Comparison of ENCODE assay signal across 9 cellular contexts in the genomic region with DNA sequence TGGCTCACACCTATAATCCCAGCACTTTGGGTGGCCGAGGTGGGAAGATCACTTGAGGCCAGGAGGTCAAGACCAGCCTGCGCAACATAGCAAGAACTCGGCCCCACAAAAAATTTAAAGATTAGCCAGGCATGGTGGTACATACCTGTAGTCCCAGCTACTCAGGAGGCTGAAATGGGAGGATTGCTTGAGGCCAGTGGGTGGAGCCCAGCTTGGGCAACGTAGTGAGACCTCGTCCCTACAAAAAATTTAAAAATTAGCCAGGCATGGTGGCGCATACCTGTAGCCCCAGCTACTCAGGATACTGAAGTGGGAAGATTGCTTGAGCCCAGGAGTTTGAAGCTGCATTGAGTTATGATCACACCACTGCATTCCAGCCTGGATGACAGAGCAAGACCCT. TPM values are rescaled to one million over a fixed set of nuclear protein-coding genes. Genes with fewer than 3 reads are reported as not detected.
DNase-seq lines count a peak whose midpoint lies in the region; ATAC-seq and TF ChIP-seq lines count a peak whose summit lies in the region.
"Not testable (repeated sequence)": the region's sequence is repeated elsewhere in the genome, so short reads cannot be mapped to it uniquely, and the experiment has no call there.
"Had no signal": no experiment of that assay in that cellular context is flagged by ENCODE, and none has a peak within 500 bp of the region (broad histone marks: within the 10 kb centered on the region; RNA-seq: fewer than 3 reads in every experiment).

No MANE protein-coding gene starts in this region.

- H3K27ac Mint-ChIP-seq in T-cell (peak overlapping the region; percentile 84 to 89), immature natural killer cell (peak overlapping the region in 5 of 6 donors; percentile 78 to 94 (median 91))
- H3K27ac Mint-ChIP-seq in activated CD8-positive, alpha-beta memory T cell treated with anti-CD3 and anti-CD28 coated beads, Interleukin-2, amount 10 ng/mL, durations not matched to agents 7 days and 5 days, result peak overlapping the region; percentile 24
- H3K27ac Mint-ChIP-seq in activated naive CD8-positive, alpha-beta T cell, result peak overlapping the region; percentile 89
- peak overlapping the region; percentile 53 to 84 for H3K27ac Mint-ChIP-seq in natural killer cell treated with Interleukin-12 subunit alpha and Interleukin-12 subunit beta and Interleukin-15 and Interleukin-18, amount 100 ng/mL, for 72 hours

- H3K36me3 ChIP-seq in BLaER1 (peaks cover 88% of the 10 kb centered on the region), DND-41 (ENCODE audit: insufficient read depth, low read length) (peaks cover 37% of the 10 kb centered on the region)

- peak overlapping the region in 1 of 3 donors; percentile 22 for H3K4me3 Mint-ChIP-seq in T-cell
- not testable (repeated sequence) for H3K4me3 Mint-ChIP-seq in activated CD8-positive, alpha-beta memory T cell treated with anti-CD3 and anti-CD28 coated beads, Interleukin-2, amount 10 ng/mL, durations not matched to agents 7 days and 5 days; activated naive CD8-positive, alpha-beta T cell; immature natural killer cell; natural killer cell treated with Interleukin-12 subunit alpha and Interleukin-12 subunit beta and Interleukin-15 and Interleukin-18, amount 100 ng/mL, for 72 hours

- peaks cover 100% of the 10 kb centered on the region for H4K20me1 ChIP-seq in BLaER1
- peaks cover 32% of the 10 kb centered on the region for H4K20me1 ChIP-seq in DND-41 (ENCODE audit: insufficient read depth, low read length)

- not testable (repeated sequence) for ATAC-seq in DND-41 (ENCODE audit: insufficient read depth, low read depth); T-cell (replicated peaks in 1 of 4); activated CD8-positive, alpha-beta memory T cell treated with anti-CD3 and anti-CD28 coated beads, Interleukin-2, amount 10 ng/mL, durations not matched to agents 7 days and 5 days; natural killer cell treated with Interleukin-12 subunit alpha and Interleukin-12 subunit beta and Interleukin-15 and Interleukin-18, amount 100 ng/mL, for 72 hours

- CTCF ChIA-PET in T-cell (lab: Charles Lee), result interaction anchor here in 1 of 2 donors (1.0 kb wide), 1 partner anchor 25 kb away, joined by 5 read pairs; no protein-coding TSS in a partner anchor
- CTCF ChIA-PET in activated CD8-positive, alpha-beta memory T cell treated with anti-CD3 and anti-CD28 coated beads, Interleukin-2, amount 10 ng/mL, durations not matched to agents 7 days and 5 days (lab: Charles Lee), result interaction anchor here (1.2 to 3.5 kb wide), 3 partner anchors 9 to 18 kb away, joined by 3 to 10 read pairs (median 10); no protein-coding TSS in a partner anchor

- not testable (repeated sequence) for H3K9ac ChIP-seq in BLaER1; DND-41 (ENCODE audit: low read depth, low read length)

- POLR2A ChIA-PET in T-cell (lab: Charles Lee), result interaction anchor here in 1 of 2 donors (0.7 kb wide), 1 partner anchor 24 kb away, joined by 3 read pairs; no protein-coding TSS in a partner anchor

- not testable (repeated sequence) for H3K27me3 Mint-ChIP-seq in T-cell; activated CD8-positive, alpha-beta memory T cell treated with anti-CD3 and anti-CD28 coated beads, Interleukin-2, amount 10 ng/mL, durations not matched to agents 7 days and 5 days; activated naive CD8-positive, alpha-beta T cell; immature natural killer cell (ENCODE audit: low read depth in 3 of 3); natural killer cell treated with Interleukin-12 subunit alpha and Interleukin-12 subunit beta and Interleukin-15 and Interleukin-18, amount 100 ng/mL, for 72 hours

- H2AFZ ChIP-seq in DND-41 (ENCODE audit: low read depth, low read length), result not testable (repeated sequence)

- H3K4me2 ChIP-seq in BLaER1, result 0 out of 2 replicates have a peak overlapping the region, but pooled peaks have one; percentile 66
- H3K4me2 ChIP-seq in DND-41 (ENCODE audit: insufficient read depth, low read length), result not testable (repeated sequence)

- not testable (repeated sequence) for TF ChIP-seq CTCF in DND-41 (IDR thresholded peaks at IDR 0.05; ENCODE audit: borderline replicate concordance, extremely low read depth, low read length, poor library complexity, severe bottlenecking)

- H3K9me3 Mint-ChIP-seq in T-cell; activated CD8-positive, alpha-beta memory T cell treated with anti-CD3 and anti-CD28 coated beads, Interleukin-2, amount 10 ng/mL, durations not matched to agents 7 days and 5 days (ENCODE audit: low read depth); activated naive CD8-positive, alpha-beta T cell (ENCODE audit: low read depth); immature natural killer cell; natural killer cell treated with Interleukin-12 subunit alpha and Interleukin-12 subunit beta and Interleukin-15 and Interleukin-18, amount 100 ng/mL, for 72 hours: not testable (repeated sequence)

- peaks cover 28% of the 10 kb centered on the region for H3K36me3 Mint-ChIP-seq in T-cell
- H3K36me3 Mint-ChIP-seq in activated CD8-positive, alpha-beta memory T cell treated with anti-CD3 and anti-CD28 coated beads, Interleukin-2, amount 10 ng/mL, durations not matched to agents 7 days and 5 days, result peaks cover 53% of the 10 kb centered on the region
- H3K36me3 Mint-ChIP-seq in activated naive CD8-positive, alpha-beta T cell, result peaks cover 30% of the 10 kb centered on the region
- not testable (repeated sequence) for H3K36me3 Mint-ChIP-seq in immature natural killer cell; natural killer cell treated with Interleukin-12 subunit alpha and Interleukin-12 subunit beta and Interleukin-15 and Interleukin-18, amount 100 ng/mL, for 72 hours

- DNase-seq in DND-41; T-cell; activated CD8-positive, alpha-beta memory T cell treated with anti-CD3 and anti-CD28 coated beads, Interleukin-2, amount 10 ng/mL, durations not matched to agents 7 days and 5 days; immature natural killer cell; natural killer cell treated with Interleukin-12 subunit alpha and Interleukin-12 subunit beta and Interleukin-15 and Interleukin-18, amount 100 ng/mL, for 72 hours (ENCODE audit: low spot score): not testable (repeated sequence)

- H3K4me1 ChIP-seq in BLaER1 (peaks cover 69% of the 10 kb centered on the region), DND-41 (ENCODE audit: insufficient read depth, low read length) (peaks cover 71% of the 10 kb centered on the region)

- not testable (repeated sequence) for H3K27me3 ChIP-seq in BLaER1; DND-41 (ENCODE audit: insufficient read depth, low read length, poor library complexity)

- H3K4me1 Mint-ChIP-seq in T-cell (peaks cover 91 to 97% (median 93%) of the 10 kb centered on the region in 3 donors), immature natural killer cell (peaks cover 88 to 99% of the 10 kb centered on the region in 2 donors)
- peaks cover 71% of the 10 kb centered on the region for H3K4me1 Mint-ChIP-seq in activated CD8-positive, alpha-beta memory T cell treated with anti-CD3 and anti-CD28 coated beads, Interleukin-2, amount 10 ng/mL, durations not matched to agents 7 days and 5 days
- H3K4me1 Mint-ChIP-seq in activated naive CD8-positive, alpha-beta T cell (ENCODE audit: low read depth), result peaks cover 91% of the 10 kb centered on the region
- peaks cover 63 to 85% of the 10 kb centered on the region in 2 donors for H3K4me1 Mint-ChIP-seq in natural killer cell treated with Interleukin-12 subunit alpha and Interleukin-12 subunit beta and Interleukin-15 and Interleukin-18, amount 100 ng/mL, for 72 hours (ENCODE audit: low read depth in 2 of 2)

- H3K9me3 ChIP-seq in BLaER1, result peaks cover 11% of the 10 kb centered on the region
- H3K9me3 ChIP-seq in DND-41 (ENCODE audit: insufficient read depth, low read length, severe bottlenecking), result not testable (repeated sequence)

- H3K4me3 ChIP-seq in BLaER1; DND-41 (ENCODE audit: low read depth in 1 of 2, low read length in 2 of 2): not testable (repeated sequence)

- H3K27ac ChIP-seq in BLaER1, result not testable (repeated sequence)
- H3K27ac ChIP-seq in DND-41 (ENCODE audit: low read length), result peak overlapping the region; percentile 25; the same call in 1 of the 2 replicates

- H3K79me2 ChIP-seq in DND-41 (ENCODE audit: insufficient read depth, low read length), result peaks cover 91% of the 10 kb centered on the region

RNA-seq across cellular contexts. Expression of a gene that starts 28.4 kb away (rescaled TPM):
- total RNA-seq in T-cell, result 100 to 1,000 TPM in 1 of 5 donors, 10 to 100 TPM in 4; 86.5 to 102 (median 88.4) TPM
- 10 to 100 TPM; 73.2 to 73.8 TPM for total RNA-seq in activated CD8-positive, alpha-beta memory T cell treated with anti-CD3 and anti-CD28 coated beads, Interleukin-2, amount 10 ng/mL, durations not matched to agents 7 days and 5 days
- polyA plus RNA-seq in immature natural killer cell, result 10 to 100 TPM; 22.0 to 83.5 (median 29.8) TPM
- 10 to 100 TPM; 42.2 to 58.0 TPM for total RNA-seq in natural killer cell treated with Interleukin-12 subunit alpha and Interleukin-12 subunit beta and Interleukin-15 and Interleukin-18, amount 100 ng/mL, for 72 hours
- total RNA-seq: H4, PC-3 had no signal

Comparison
In these comparisons a context has a peak if more than half of its experiments do, and no peak if none do; other contexts are left out.
1. H3K27ac Mint-ChIP-seq: peak in every context shown above with its lines; median percentile 91 in immature natural killer cell; 89 in activated naive CD8-positive, alpha-beta T cell; 86 in T-cell; 68 in natural killer cell treated with Interleukin-12 subunit alpha and Interleukin-12 subunit beta and Interleukin-15 and Interleukin-18, amount 100 ng/mL, for 72 hours; 24 in activated CD8-positive, alpha-beta memory T cell treated with anti-CD3 and anti-CD28 coated beads, Interleukin-2, amount 10 ng/mL, durations not matched to agents 7 days and 5 days.